Comparison of ENCODE assay signal across 1 cellular context in genomic region chr19:2079865-2080301, GRCh38.
TF ChIP-seq lines count a peak whose summit lies in the region.

No MANE protein-coding gene starts in this region.

TF ChIP-seq in K562, 482 proteins besides CTCF, POLR2A, EP300 and RAD21:
- TF ChIP-seq HIVEP1 (CRISPR knock-in tag; IDR thresholded peaks at IDR 0.05) (no peak), ZNF431 (CRISPR knock-in tag; IDR thresholded peaks at IDR 0.05) (no peak), CBFA2T3 (IDR thresholded peaks at IDR 0.05) (no peak), ZNF232 (CRISPR knock-in tag; IDR thresholded peaks at IDR 0.05) (no peak), ZFP1 (CRISPR knock-in tag; IDR thresholded peaks at IDR 0.05) (no peak), MIER1 (IDR thresholded peaks at IDR 0.05; ENCODE audit: low read depth) (no peak), POLR2G (IDR thresholded peaks at IDR 0.05; ENCODE audit: low read depth, low read length) (0 out of 2 replicates have a peak, but pooled peaks have one; percentile 17), RERE (CRISPR knock-in tag; IDR thresholded peaks at IDR 0.05; ENCODE audit: borderline replicate concordance) (no peak)
TF ChIP-seq in K562: peak in this region for 1.
